ENCODE assay signal across 9 cellular contexts in the genomic region with DNA sequence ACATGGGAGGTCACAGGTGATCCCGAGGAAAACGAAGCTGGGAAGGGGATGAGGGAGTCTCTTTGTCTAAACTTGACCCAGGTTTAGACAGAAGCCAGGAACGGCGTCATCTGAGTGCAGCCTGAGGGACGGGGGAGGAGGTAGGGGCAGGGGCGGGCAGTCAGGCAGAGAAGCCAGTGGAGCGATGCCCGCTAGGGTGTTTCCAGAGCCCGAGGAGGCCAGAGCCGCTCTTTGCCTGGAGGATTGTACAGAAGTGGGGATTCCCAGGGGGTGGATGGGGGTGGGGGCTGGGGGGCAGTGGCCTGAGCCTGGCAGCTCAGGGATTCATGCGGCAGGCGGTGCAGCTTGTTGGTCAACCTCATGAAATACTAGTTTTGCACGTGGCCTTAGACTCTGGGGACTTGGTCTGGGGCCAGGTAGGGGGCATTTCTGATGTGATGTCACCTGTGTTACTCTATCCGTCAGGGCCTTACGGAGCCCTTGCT. TPM values are rescaled to one million over a fixed set of nuclear protein-coding genes. Genes with fewer than 3 reads are reported as not detected.
DNase-seq lines count a peak whose midpoint lies in the region; ATAC-seq and TF ChIP-seq lines count a peak whose summit lies in the region.
"Had no signal": no experiment of that assay in that cellular context is flagged by ENCODE, and none has a peak within 500 bp of the region (broad histone marks: within the 10 kb centered on the region; RNA-seq: fewer than 3 reads in every experiment).

No MANE protein-coding gene starts in this region.

- in situ Hi-C loops in GM13977 (cut with MboI; ENCODE audit: low pct_unique_long_range_greater_than_20kb, low sequenced_read_pairs, unreplicated experiment) (no loop called here), HAP-1 (cut with MboI; ENCODE audit: low sequenced_read_pairs) (no loop called here)

- no peaks in the 10 kb centered on the region for H3K27me3 Mint-ChIP-seq in naive B cell

- no peaks in the 10 kb centered on the region for H3K36me3 ChIP-seq in HAP-1 (replicated peaks)
- H3K36me3 ChIP-seq: Peyer's patch had no signal

- DNase-seq in GM13977 (ENCODE audit: low spot score) (peak; percentile 75), NCI-H526 treated with DMSO at 0.1 percent for 48 hours (lab: John Stamatoyannopoulos, UW) (peak; percentile 1), naive B cell (no peak), HAP-1 (ENCODE audit: low spot score in 2 of 2) (no peak), NCI-H510A treated with DMSO at 0.1 percent for 48 hours (lab: John Stamatoyannopoulos, UW) (no peak), SKM-1 treated with dmso at 0.1 percent for 144 hours (lab: John Stamatoyannopoulos, UW; ENCODE audit: unreplicated experiment) (no peak)
- DNase-seq in stimulated activated CD8-positive, alpha-beta memory T cell treated with anti-CD3 and anti-CD28 coated beads, Interleukin-4, amount 100 ng/mL, for 48 hours, result no peak

- H3K27ac Mint-ChIP-seq in naive B cell, result peak overlapping the region; percentile 52 to 95 (median 82)

- H3K27me3 ChIP-seq in HAP-1 (ENCODE audit: low read depth), result no peaks in the 10 kb centered on the region
- H3K27me3 ChIP-seq: Peyer's patch had no signal

- ATAC-seq in GM21619 (IDR thresholded peaks at IDR 0.05; ENCODE audit: unreplicated experiment) (peak; percentile 35), naive B cell (ENCODE audit: low read depth in 2 of 2) (peak; percentile 73 to 83)

- H3K4me1 ChIP-seq in HAP-1, result no peaks in the 10 kb centered on the region

- TF ChIP-seq CTCF in GM13977 (IDR thresholded peaks at IDR 0.05; ENCODE audit: extremely low read depth, insufficient read depth, missing control alignments), result no peak

- peaks cover 0 to 6% (median 0%) of the 10 kb centered on the region in 7 donors for H3K9me3 Mint-ChIP-seq in naive B cell

- H3K4me3 Mint-ChIP-seq in naive B cell, result peak overlapping the region; percentile 67 to 93 (median 83)

- peaks cover 0 to 10% of the 10 kb centered on the region in 2 donors for H3K36me3 Mint-ChIP-seq in naive B cell

- H3K4me3 ChIP-seq in HAP-1, result no peak overlapping the region

- peaks cover 4% of the 10 kb centered on the region; the same call in 1 of the 2 replicates for H3K9me3 ChIP-seq in HAP-1
- H3K9me3 ChIP-seq: Peyer's patch had no signal

- peaks cover 18 to 27% (median 26%) of the 10 kb centered on the region in 3 donors for H3K4me1 Mint-ChIP-seq in naive B cell

RNA-seq across cellular contexts. Expression of a gene that starts 58.4 kb away (rescaled TPM):
- polyA plus RNA-seq in naive B cell (ENCODE audit: low read depth in 6 of 6), result 10 to 100 TPM; 46.1 to 64.6 (median 61.0) TPM

Comparison
In these comparisons a context has a peak if more than half of its experiments do, and no peak if none do; other contexts are left out.
1. DNase-seq: peak in GM13977 (single experiment) and NCI-H526 treated with DMSO at 0.1 percent for 48 hours (single experiment); none in naive B cell (single experiment), HAP-1 (0 of 2), NCI-H510A treated with DMSO at 0.1 percent for 48 hours (single experiment), SKM-1 treated with dmso at 0.1 percent for 144 hours (single experiment) and stimulated activated CD8-positive, alpha-beta memory T cell treated with anti-CD3 and anti-CD28 coated beads, Interleukin-4, amount 100 ng/mL, for 48 hours (single experiment).